In genomic region chr7:597348-598178, GRCh38 we compare ENCODE assay signal across 22 cellular contexts.
DNase-seq lines count a peak whose midpoint lies in the region; ATAC-seq lines count a peak whose summit lies in the region.
"Had no signal": no experiment of that assay in that cellular context is flagged by ENCODE, and none has a peak within 500 bp of the region (broad histone marks: within the 10 kb centered on the region; RNA-seq: fewer than 3 reads in every experiment).

No MANE protein-coding gene starts in this region.

- peaks cover 6% of the 10 kb centered on the region for H3K36me3 Mint-ChIP-seq in activated naive CD8-positive, alpha-beta T cell
- peaks cover 49% of the 10 kb centered on the region for H3K36me3 Mint-ChIP-seq in activated naive CD8-positive, alpha-beta T cell treated with anti-CD3 and anti-CD28 coated beads for 36 hours
- H3K36me3 Mint-ChIP-seq in activated T-helper 17 cell treated with anti-CD3 and anti-CD28 coated beads, Interleukin-2, amount 50 U/mL, for 72 hours (ENCODE audit: low read depth), result peaks cover 24% of the 10 kb centered on the region
- H3K36me3 Mint-ChIP-seq in stimulated activated naive B cell treated with anti-CD40 and anti-IgM and Interleukin-4, amounts not matched to agents 10 μg/mL and 1 μg/mL and 100 μg/mL, for 72 hours, result peaks cover 27 to 59% of the 10 kb centered on the region in 2 donors
- peaks cover 23% of the 10 kb centered on the region for H3K36me3 Mint-ChIP-seq in activated T-helper 2 cell treated with anti-CD3 and anti-CD28 coated beads, Interferon-gamma antibody, Interleukin-2, Interleukin-4, amounts not matched to agents 10 μg/mL and 5 μg/mL and 100 μg/mL, durations not matched to agents 14 hours and 24 hours and 36 hours (ENCODE audit: low read depth)

- H3K27me3 Mint-ChIP-seq in activated naive CD8-positive, alpha-beta T cell, result no peaks in the 10 kb centered on the region
- H3K27me3 Mint-ChIP-seq in activated naive CD8-positive, alpha-beta T cell treated with anti-CD3 and anti-CD28 coated beads for 36 hours, result no peaks in the 10 kb centered on the region
- no peaks in the 10 kb centered on the region for H3K27me3 Mint-ChIP-seq in activated T-helper 17 cell treated with anti-CD3 and anti-CD28 coated beads, Interleukin-2, amount 50 U/mL, for 72 hours
- no peaks in the 10 kb centered on the region for H3K27me3 Mint-ChIP-seq in stimulated activated naive B cell treated with anti-CD40 and anti-IgM and Interleukin-4, amounts not matched to agents 10 μg/mL and 1 μg/mL and 100 μg/mL, for 72 hours
- H3K27me3 Mint-ChIP-seq in activated T-helper 2 cell treated with anti-CD3 and anti-CD28 coated beads, Interferon-gamma antibody, Interleukin-2, Interleukin-4, amounts not matched to agents 10 μg/mL and 5 μg/mL and 100 μg/mL, durations not matched to agents 14 hours and 24 hours and 36 hours (ENCODE audit: low read depth), result no peaks in the 10 kb centered on the region

- ATAC-seq in activated T-helper 17 cell treated with anti-CD3 and anti-CD28 coated beads, Interleukin-2, amount 50 U/mL, for 72 hours (replicated peaks), result no peak
- ATAC-seq in stimulated activated naive B cell treated with anti-CD40 and anti-IgM and Interleukin-4, amounts not matched to agents 10 μg/mL and 1 μg/mL and 100 μg/mL, for 72 hours (replicated peaks), result no peak
- no peak for ATAC-seq in left lobe of liver
- no peak for ATAC-seq in HG03442 (IDR thresholded peaks at IDR 0.05; ENCODE audit: unreplicated experiment)
- ATAC-seq: esophagus mucosa, gastrocnemius medialis, K562, left colon had no signal

- peaks cover 61% of the 10 kb centered on the region for H3K4me1 Mint-ChIP-seq in activated naive CD8-positive, alpha-beta T cell (ENCODE audit: low read depth)
- peaks cover 49% of the 10 kb centered on the region for H3K4me1 Mint-ChIP-seq in activated naive CD8-positive, alpha-beta T cell treated with anti-CD3 and anti-CD28 coated beads for 36 hours
- peaks cover 6% of the 10 kb centered on the region for H3K4me1 Mint-ChIP-seq in activated T-helper 17 cell treated with anti-CD3 and anti-CD28 coated beads, Interleukin-2, amount 50 U/mL, for 72 hours
- H3K4me1 Mint-ChIP-seq in stimulated activated naive B cell treated with anti-CD40 and anti-IgM and Interleukin-4, amounts not matched to agents 10 μg/mL and 1 μg/mL and 100 μg/mL, for 72 hours, result peaks cover 55 to 83% of the 10 kb centered on the region in 2 donors
- peaks cover 30% of the 10 kb centered on the region for H3K4me1 Mint-ChIP-seq in activated T-helper 2 cell treated with anti-CD3 and anti-CD28 coated beads, Interferon-gamma antibody, Interleukin-2, Interleukin-4, amounts not matched to agents 10 μg/mL and 5 μg/mL and 100 μg/mL, durations not matched to agents 14 hours and 24 hours and 36 hours (ENCODE audit: low read depth)

- no peak for DNase-seq in activated naive CD8-positive, alpha-beta T cell treated with anti-CD3 and anti-CD28 coated beads for 36 hours
- DNase-seq in Kasumi-1 (lab: John Stamatoyannopoulos, UW) (peak; percentile 91), left lobe of liver (ENCODE audit: low spot score) (no peak)
- DNase-seq in stimulated activated naive B cell treated with anti-CD40 and anti-IgM and Interleukin-4, amounts not matched to agents 10 μg/mL and 1 μg/mL and 100 μg/mL, for 72 hours, result no peak
- DNase-seq in activated T-helper 2 cell treated with anti-CD3 and anti-CD28 coated beads, Interferon-gamma antibody, Interleukin-2, Interleukin-4, amounts not matched to agents 10 μg/mL and 5 μg/mL and 100 μg/mL, durations not matched to agents 14 hours and 24 hours and 36 hours (ENCODE audit: low spot score), result no peak
- DNase-seq: activated effector memory CD4-positive, alpha-beta T cell treated with Interleukin-2 at 50 U/mL for 16 hours; DMS79; gastrocnemius medialis; left colon; NCI-H1092 treated with DMSO at 0.1 percent for 48 hours; NCI-H2107; NCI-H526; SHP77; stimulated activated CD4-positive, alpha-beta T cell treated with anti-CD3 and anti-CD28 coated beads, Interleukin-4, amount 100 ng/mL, for 4 hours; testis had no signal

- no peak overlapping the region for H3K4me3 Mint-ChIP-seq in activated naive CD8-positive, alpha-beta T cell
- no peak overlapping the region for H3K4me3 Mint-ChIP-seq in activated naive CD8-positive, alpha-beta T cell treated with anti-CD3 and anti-CD28 coated beads for 36 hours
- no peak overlapping the region for H3K4me3 Mint-ChIP-seq in activated T-helper 17 cell treated with anti-CD3 and anti-CD28 coated beads, Interleukin-2, amount 50 U/mL, for 72 hours
- no peak overlapping the region for H3K4me3 Mint-ChIP-seq in stimulated activated naive B cell treated with anti-CD40 and anti-IgM and Interleukin-4, amounts not matched to agents 10 μg/mL and 1 μg/mL and 100 μg/mL, for 72 hours
- no peak overlapping the region for H3K4me3 Mint-ChIP-seq in activated T-helper 2 cell treated with anti-CD3 and anti-CD28 coated beads, Interferon-gamma antibody, Interleukin-2, Interleukin-4, amounts not matched to agents 10 μg/mL and 5 μg/mL and 100 μg/mL, durations not matched to agents 14 hours and 24 hours and 36 hours (ENCODE audit: low read depth)
- H3K4me3 Mint-ChIP-seq: neural crest cell; T-helper 2 cell treated with Interferon-gamma antibody and Interleukin-4, amounts not matched to agents 5 μg/mL and 100 μg/mL, for 36 hours had no signal

- H3K27ac Mint-ChIP-seq in activated naive CD8-positive, alpha-beta T cell, result peak overlapping the region; percentile 28
- H3K27ac Mint-ChIP-seq in activated naive CD8-positive, alpha-beta T cell treated with anti-CD3 and anti-CD28 coated beads for 36 hours, result no peak overlapping the region
- H3K27ac Mint-ChIP-seq in activated T-helper 17 cell treated with anti-CD3 and anti-CD28 coated beads, Interleukin-2, amount 50 U/mL, for 72 hours, result peak overlapping the region; percentile 66
- peak overlapping the region; percentile 44 for H3K27ac Mint-ChIP-seq in stimulated activated naive B cell treated with anti-CD40 and anti-IgM and Interleukin-4, amounts not matched to agents 10 μg/mL and 1 μg/mL and 100 μg/mL, for 72 hours
- no peak overlapping the region for H3K27ac Mint-ChIP-seq in activated T-helper 2 cell treated with anti-CD3 and anti-CD28 coated beads, Interferon-gamma antibody, Interleukin-2, Interleukin-4, amounts not matched to agents 10 μg/mL and 5 μg/mL and 100 μg/mL, durations not matched to agents 14 hours and 24 hours and 36 hours
- H3K27ac Mint-ChIP-seq: T-helper 2 cell treated with Interferon-gamma antibody and Interleukin-4, amounts not matched to agents 5 μg/mL and 100 μg/mL, for 36 hours had no signal

- H3K9me3 Mint-ChIP-seq in activated naive CD8-positive, alpha-beta T cell (ENCODE audit: low read depth), result no peaks in the 10 kb centered on the region
- peaks cover 2% of the 10 kb centered on the region for H3K9me3 Mint-ChIP-seq in activated naive CD8-positive, alpha-beta T cell treated with anti-CD3 and anti-CD28 coated beads for 36 hours
- H3K9me3 Mint-ChIP-seq in activated T-helper 17 cell treated with anti-CD3 and anti-CD28 coated beads, Interleukin-2, amount 50 U/mL, for 72 hours, result no peaks in the 10 kb centered on the region
- peaks cover 0 to 3% of the 10 kb centered on the region in 2 donors for H3K9me3 Mint-ChIP-seq in stimulated activated naive B cell treated with anti-CD40 and anti-IgM and Interleukin-4, amounts not matched to agents 10 μg/mL and 1 μg/mL and 100 μg/mL, for 72 hours
- H3K9me3 Mint-ChIP-seq in activated T-helper 2 cell treated with anti-CD3 and anti-CD28 coated beads, Interferon-gamma antibody, Interleukin-2, Interleukin-4, amounts not matched to agents 10 μg/mL and 5 μg/mL and 100 μg/mL, durations not matched to agents 14 hours and 24 hours and 36 hours, result peaks cover 4% of the 10 kb centered on the region
- H3K9me3 Mint-ChIP-seq: neural crest cell; T-helper 2 cell treated with Interferon-gamma antibody and Interleukin-4, amounts not matched to agents 5 μg/mL and 100 μg/mL, for 36 hours had no signal

- intact Hi-C loops in activated T-helper 2 cell treated with anti-CD3 and anti-CD28 coated beads, Interferon-gamma antibody, Interleukin-2, Interleukin-4, amounts not matched to agents 10 μg/mL and 5 μg/mL and 100 μg/mL, durations not matched to agents 14 hours and 24 hours and 36 hours (cut with micrococcal nuclease), result no loop called here

Comparison
In these comparisons a context has a peak if more than half of its experiments do, and no peak if none do; other contexts are left out.
1. H3K27ac Mint-ChIP-seq: peak in activated naive CD8-positive, alpha-beta T cell (single experiment), activated T-helper 17 cell treated with anti-CD3 and anti-CD28 coated beads, Interleukin-2, amount 50 U/mL, for 72 hours (single experiment) and stimulated activated naive B cell treated with anti-CD40 and anti-IgM and Interleukin-4, amounts not matched to agents 10 μg/mL and 1 μg/mL and 100 μg/mL, for 72 hours (single experiment); none in activated naive CD8-positive, alpha-beta T cell treated with anti-CD3 and anti-CD28 coated beads for 36 hours (single experiment) and activated T-helper 2 cell treated with anti-CD3 and anti-CD28 coated beads, Interferon-gamma antibody, Interleukin-2, Interleukin-4, amounts not matched to agents 10 μg/mL and 5 μg/mL and 100 μg/mL, durations not matched to agents 14 hours and 24 hours and 36 hours (single experiment).
2. DNase-seq: peak in Kasumi-1 (2 of 2); none in activated naive CD8-positive, alpha-beta T cell treated with anti-CD3 and anti-CD28 coated beads for 36 hours (single experiment), stimulated activated naive B cell treated with anti-CD40 and anti-IgM and Interleukin-4, amounts not matched to agents 10 μg/mL and 1 μg/mL and 100 μg/mL, for 72 hours (single experiment), left lobe of liver (single experiment) and activated T-helper 2 cell treated with anti-CD3 and anti-CD28 coated beads, Interferon-gamma antibody, Interleukin-2, Interleukin-4, amounts not matched to agents 10 μg/mL and 5 μg/mL and 100 μg/mL, durations not matched to agents 14 hours and 24 hours and 36 hours (single experiment).